ENCODE assay signal across 6 cellular contexts in genomic region chr12:6494351-6494743, GRCh38. TPM values are rescaled to one million over a fixed set of nuclear protein-coding genes. Genes with fewer than 3 reads are reported as not detected.
DNase-seq lines count a peak whose midpoint lies in the region; TF ChIP-seq lines count a peak whose summit lies in the region.

No MANE protein-coding gene starts in this region.

- no peak for TF ChIP-seq EP300 in esophagus muscularis mucosa (IDR thresholded peaks at IDR 0.05)

- H3K27me3 ChIP-seq in BLaER1 treated with 17β-estradiol and CSF1 and Interleukin-3, amounts not matched to agents 10 nM and 100 nM, result no peaks in the 10 kb centered on the region
- H3K27me3 ChIP-seq in esophagus muscularis mucosa, result no peaks in the 10 kb centered on the region

- peaks cover 28 to 66% (median 55%) of the 10 kb centered on the region in 11 experiments for H3K36me3 ChIP-seq in BLaER1 treated with 17β-estradiol and CSF1 and Interleukin-3, amounts not matched to agents 10 nM and 100 nM
- H3K36me3 ChIP-seq in esophagus muscularis mucosa, result peaks cover 6 to 51% (median 44%) of the 10 kb centered on the region in 4 donors

- H3K27ac ChIP-seq in BLaER1 treated with 17β-estradiol and CSF1 and Interleukin-3, amounts not matched to agents 10 nM and 100 nM, result peak overlapping the region in 9 of 11 experiments; percentile 91 to 99 (median 95); a peak in 18 of 22 replicates
- H3K27ac ChIP-seq in esophagus muscularis mucosa (replicated peaks in 1 of 4), result peak overlapping the region; percentile 92 to 96 (median 96)

- intact Hi-C loops in esophagus muscularis mucosa (cut with DNase I), result loop anchor here (2.0 kb wide), 1 partner anchor 38 kb away; no protein-coding TSS in a partner anchor

- peak; percentile 66 for DNase-seq in NCI-H69 (lab: John Stamatoyannopoulos, UW)
- no peak for DNase-seq in esophagus muscularis mucosa (ENCODE audit: extremely low spot score)
- DNase-seq in superior temporal gyrus (ENCODE audit: extremely low spot score), result peak; percentile 44
- no peak for DNase-seq in NCI-H1048 (lab: John Stamatoyannopoulos, UW)
- no peak for DNase-seq in epidermal melanocyte (ENCODE audit: insufficient read length, low spot score)

- H4K20me1 ChIP-seq in BLaER1 treated with 17β-estradiol and CSF1 and Interleukin-3, amounts not matched to agents 10 nM and 100 nM, result peaks cover 0 to 15% (median 0%) of the 10 kb centered on the region in 11 experiments; a peak in 2 of 22 replicates

- WGBS in esophagus muscularis mucosa, result 0% methylated on average over 7 of the region's 7 CpGs

- no peak for TF ChIP-seq POLR2A in esophagus muscularis mucosa (IDR thresholded peaks at IDR 0.05; ENCODE audit: low read depth)

- peaks cover 37 to 45% (median 42%) of the 10 kb centered on the region in 10 experiments for H3K4me1 ChIP-seq in BLaER1 treated with 17β-estradiol and CSF1 and Interleukin-3, amounts not matched to agents 10 nM and 100 nM
- peaks cover 22 to 36% (median 26%) of the 10 kb centered on the region in 4 donors for H3K4me1 ChIP-seq in esophagus muscularis mucosa

- peak overlapping the region; percentile 51 to 98 (median 91); a peak in 21 of 22 replicates for H3K9ac ChIP-seq in BLaER1 treated with 17β-estradiol and CSF1 and Interleukin-3, amounts not matched to agents 10 nM and 100 nM

- no peak for TF ChIP-seq CTCF in esophagus muscularis mucosa (IDR thresholded peaks at IDR 0.05)

- H3K4me2 ChIP-seq in BLaER1 treated with 17β-estradiol and CSF1 and Interleukin-3, amounts not matched to agents 10 nM and 100 nM, result peak overlapping the region; percentile 86 to 98 (median 94)

- peak overlapping the region; percentile 66 to 88 (median 74) for H3K4me3 ChIP-seq in BLaER1 treated with 17β-estradiol and CSF1 and Interleukin-3, amounts not matched to agents 10 nM and 100 nM
- H3K4me3 ChIP-seq in esophagus muscularis mucosa, result peak overlapping the region; percentile 61 to 85 (median 80)

- H3K9me3 ChIP-seq in BLaER1 treated with 17β-estradiol and CSF1 and Interleukin-3, amounts not matched to agents 10 nM and 100 nM (replicated peaks in 1 of 11), result no peaks in the 10 kb centered on the region
- H3K9me3 ChIP-seq in esophagus muscularis mucosa, result no peaks in the 10 kb centered on the region

RNA-seq across cellular contexts. Expression of gene NCAPD2, which starts 0.4 kb away (rescaled TPM):
- 10 to 100 TPM; 13.9 to 26.1 (median 24.7) TPM for total RNA-seq in esophagus muscularis mucosa

RNA-seq across cellular contexts. Expression of gene MRPL51, which starts 1.3 kb away (rescaled TPM):
- total RNA-seq in esophagus muscularis mucosa, result 100 to 1,000 TPM in 1 of 4 donors, 10 to 100 TPM in 3; 62.3 to 105 (median 81.3) TPM

RNA-seq across cellular contexts. Expression of gene VAMP1, which starts 23.9 kb away (rescaled TPM):
- 1 to 10 TPM; 4.5 to 8.7 (median 6.7) TPM for total RNA-seq in esophagus muscularis mucosa

RNA-seq across cellular contexts. Expression of gene GAPDH, which starts 40.0 kb away (rescaled TPM):
- total RNA-seq in esophagus muscularis mucosa, result 1,000 to 10,000 TPM; 2,279 to 3,578 (median 2,742) TPM

RNA-seq across cellular contexts. Expression of gene TAPBPL, which starts 42.5 kb away (rescaled TPM):
- 10 to 100 TPM; 12.4 to 25.8 (median 22.5) TPM for total RNA-seq in esophagus muscularis mucosa

Comparison
In these comparisons a context has a peak if more than half of its experiments do, and no peak if none do; other contexts are left out.
1. DNase-seq: peak in NCI-H69 (single experiment) and superior temporal gyrus (single experiment); none in esophagus muscularis mucosa (single experiment), NCI-H1048 (single experiment) and epidermal melanocyte (single experiment).